1 cellular context compared by ENCODE assay signal in the genomic region with DNA sequence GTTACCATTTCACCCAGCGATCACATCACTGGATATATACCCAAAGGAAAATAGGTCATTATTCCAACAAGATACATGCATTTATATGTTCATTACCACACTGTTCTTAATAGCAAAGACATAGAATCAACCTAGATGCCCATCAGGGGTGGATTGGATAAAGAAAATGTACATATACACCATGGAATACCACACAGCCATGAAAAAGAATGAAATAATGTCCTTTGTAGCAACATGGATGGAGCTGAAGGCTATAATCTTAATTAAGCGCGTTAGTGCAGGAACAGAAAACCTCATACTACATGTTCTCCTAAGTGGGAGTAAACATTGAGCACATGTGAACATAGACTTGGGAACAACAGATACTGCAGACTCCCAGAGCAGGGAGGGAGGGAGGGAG.
TF ChIP-seq lines count a peak whose summit lies in the region.

No MANE protein-coding gene starts in this region.

TF ChIP-seq in K562, 482 proteins besides CTCF, POLR2A, EP300 and RAD21:
- TF ChIP-seq, protein P1, sequence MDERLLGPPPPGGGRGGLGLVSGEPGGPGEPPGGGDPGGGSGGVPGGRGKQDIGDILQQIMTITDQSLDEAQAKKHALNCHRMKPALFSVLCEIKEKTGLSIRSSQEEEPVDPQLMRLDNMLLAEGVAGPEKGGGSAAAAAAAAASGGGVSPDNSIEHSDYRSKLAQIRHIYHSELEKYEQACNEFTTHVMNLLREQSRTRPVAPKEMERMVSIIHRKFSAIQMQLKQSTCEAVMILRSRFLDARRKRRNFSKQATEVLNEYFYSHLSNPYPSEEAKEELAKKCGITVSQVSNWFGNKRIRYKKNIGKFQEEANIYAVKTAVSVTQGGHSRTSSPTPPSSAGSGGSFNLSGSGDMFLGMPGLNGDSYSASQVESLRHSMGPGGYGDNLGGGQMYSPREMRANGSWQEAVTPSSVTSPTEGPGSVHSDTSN (CRISPR knock-in tag; IDR thresholded peaks at IDR 0.05; ENCODE audit: low read depth) = no peak
- TF ChIP-seq, protein P1 (tag; conservative IDR thresholded peaks at IDR 0.05; ENCODE audit: low read depth) = no peak
- no peak for TF ChIP-seq FOXA3 (CRISPR knock-in tag; conservative IDR thresholded peaks at IDR 0.05 in 1 of 2, IDR thresholded peaks at IDR 0.05 in 1 of 2)
- no peak for TF ChIP-seq SAFB (IDR thresholded peaks at IDR 0.05; ENCODE audit: borderline replicate concordance, low read depth, low read length)
- no peak for TF ChIP-seq SMARCB1 (IDR thresholded peaks at IDR 0.05; ENCODE audit: insufficient read length, low read depth)
- no peak for TF ChIP-seq FOSL1 (tag; conservative IDR thresholded peaks at IDR 0.05)
- no peak for TF ChIP-seq TRIM28 (IDR thresholded peaks at IDR 0.05)
- no peak for TF ChIP-seq BRD9 (IDR thresholded peaks at IDR 0.05; ENCODE audit: low read depth, partially characterized antibody)
- TF ChIP-seq, protein P2, sequence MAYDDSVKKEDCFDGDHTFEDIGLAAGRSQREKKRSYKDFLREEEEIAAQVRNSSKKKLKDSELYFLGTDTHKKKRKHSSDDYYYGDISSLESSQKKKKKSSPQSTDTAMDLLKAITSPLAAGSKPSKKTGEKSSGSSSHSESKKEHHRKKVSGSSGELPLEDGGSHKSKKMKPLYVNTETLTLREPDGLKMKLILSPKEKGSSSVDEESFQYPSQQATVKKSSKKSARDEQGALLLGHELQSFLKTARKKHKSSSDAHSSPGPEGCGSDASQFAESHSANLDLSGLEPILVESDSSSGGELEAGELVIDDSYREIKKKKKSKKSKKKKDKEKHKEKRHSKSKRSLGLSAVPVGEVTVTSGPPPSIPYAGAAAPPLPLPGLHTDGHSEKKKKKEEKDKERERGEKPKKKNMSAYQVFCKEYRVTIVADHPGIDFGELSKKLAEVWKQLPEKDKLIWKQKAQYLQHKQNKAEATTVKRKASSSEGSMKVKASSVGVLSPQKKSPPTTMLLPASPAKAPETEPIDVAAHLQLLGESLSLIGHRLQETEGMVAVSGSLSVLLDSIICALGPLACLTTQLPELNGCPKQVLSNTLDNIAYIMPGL (CRISPR knock-in tag; IDR thresholded peaks at IDR 0.05) = no peak
- TF ChIP-seq ZNF146 (CRISPR knock-in tag; IDR thresholded peaks at IDR 0.05; ENCODE audit: unreplicated experiment) = peak; percentile 70
- no peak for TF ChIP-seq RBM17 (IDR thresholded peaks at IDR 0.05; ENCODE audit: borderline replicate concordance, low read depth, low read length)
- 0 out of 2 replicates have a peak, but pooled peaks have one; percentile 29 for TF ChIP-seq SUPT5H (IDR thresholded peaks at IDR 0.05)
- TF ChIP-seq, protein P3, sequence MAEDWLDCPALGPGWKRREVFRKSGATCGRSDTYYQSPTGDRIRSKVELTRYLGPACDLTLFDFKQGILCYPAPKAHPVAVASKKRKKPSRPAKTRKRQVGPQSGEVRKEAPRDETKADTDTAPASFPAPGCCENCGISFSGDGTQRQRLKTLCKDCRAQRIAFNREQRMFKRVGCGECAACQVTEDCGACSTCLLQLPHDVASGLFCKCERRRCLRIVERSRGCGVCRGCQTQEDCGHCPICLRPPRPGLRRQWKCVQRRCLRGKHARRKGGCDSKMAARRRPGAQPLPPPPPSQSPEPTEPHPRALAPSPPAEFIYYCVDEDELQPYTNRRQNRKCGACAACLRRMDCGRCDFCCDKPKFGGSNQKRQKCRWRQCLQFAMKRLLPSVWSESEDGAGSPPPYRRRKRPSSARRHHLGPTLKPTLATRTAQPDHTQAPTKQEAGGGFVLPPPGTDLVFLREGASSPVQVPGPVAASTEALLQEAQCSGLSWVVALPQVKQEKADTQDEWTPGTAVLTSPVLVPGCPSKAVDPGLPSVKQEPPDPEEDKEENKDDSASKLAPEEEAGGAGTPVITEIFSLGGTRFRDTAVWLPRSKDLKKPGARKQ (CRISPR knock-in tag; IDR thresholded peaks at IDR 0.05) = no peak
- peak; percentile 10 for TF ChIP-seq RBM25 (IDR thresholded peaks at IDR 0.05; ENCODE audit: low read depth, low read length, severe bottlenecking)
- TF ChIP-seq POLR2AphosphoS2 (IDR thresholded peaks at IDR 0.05; ENCODE audit: low read length) = 0 out of 2 replicates have a peak, but pooled peaks have one; percentile 51
- TF ChIP-seq NONO (IDR thresholded peaks at IDR 0.05; ENCODE audit: low read depth in 2 of 2, low read length in 1 of 2) = no peak
- TF ChIP-seq ZNF121 (CRISPR knock-in tag; conservative IDR thresholded peaks at IDR 0.05) = no peak
